8 cellular contexts compared by ENCODE assay signal in genomic region chr2:104872866-104873688, GRCh38. TPM values are rescaled to one million over a fixed set of nuclear protein-coding genes. Genes with fewer than 3 reads are reported as not detected.
DNase-seq lines count a peak whose midpoint lies in the region; ATAC-seq and TF ChIP-seq lines count a peak whose summit lies in the region.

No MANE protein-coding gene starts in this region.

- ATAC-seq in GM21528 (IDR thresholded peaks at IDR 0.05; ENCODE audit: low FRiP score, unreplicated experiment), result peak; percentile 91

- H3K36me3 Mint-ChIP-seq in endothelial cell (ENCODE audit: low read depth, unreplicated experiment), result no peaks in the 10 kb centered on the region
- no peaks in the 10 kb centered on the region for H3K36me3 Mint-ChIP-seq in mesothelial cell of epicardium

- H3K27ac ChIP-seq in SU-DHL-6 (ENCODE audit: low read depth, low read length), result no peak overlapping the region

- H3K27me3 Mint-ChIP-seq in endothelial cell (ENCODE audit: unreplicated experiment) (peaks cover 35% of the 10 kb centered on the region), mesothelial cell of epicardium (ENCODE audit: low read depth) (peaks cover 98% of the 10 kb centered on the region)

- peak overlapping the region; percentile 51 for H3K4me3 ChIP-seq in SU-DHL-6 (ENCODE audit: insufficient read depth, low read length, poor library complexity, severe bottlenecking)

- peak; percentile 52 to 56 for DNase-seq in NCI-H446 (lab: John Stamatoyannopoulos, UW)
- no peak for DNase-seq in NCI-H446 treated with DMSO at 0.1 percent for 48 hours (lab: John Stamatoyannopoulos, UW)
- peak; percentile 89 for DNase-seq in HuH-7.5 (ENCODE audit: low spot score)
- peak; percentile 73 for DNase-seq in endothelial cell (ENCODE audit: low spot score)
- peak in 1 of 2 experiments; percentile 69 for DNase-seq in mesothelial cell of epicardium (ENCODE audit: low spot score in 2 of 2, unreplicated experiment in 2 of 2)
- DNase-seq in stromal cell of bone marrow (ENCODE audit: low read depth), result peak; percentile 57

- no peak overlapping the region for H3K27ac Mint-ChIP-seq in endothelial cell (ENCODE audit: unreplicated experiment)
- no peak overlapping the region for H3K27ac Mint-ChIP-seq in mesothelial cell of epicardium

- no peaks in the 10 kb centered on the region for H4K20me1 ChIP-seq in SU-DHL-6 (ENCODE audit: low read depth, low read length)

- H3K36me3 ChIP-seq in SU-DHL-6 (ENCODE audit: low read length), result no peaks in the 10 kb centered on the region

- peak overlapping the region; percentile 48; the same call in 1 of the 2 replicates for H3K9ac ChIP-seq in SU-DHL-6 (ENCODE audit: low read length)

- H2AFZ ChIP-seq in SU-DHL-6 (ENCODE audit: low read depth, low read length, severe bottlenecking), result peak overlapping the region; percentile 74

- H3K4me2 ChIP-seq in SU-DHL-6 (ENCODE audit: low read depth, low read length, poor library complexity, severe bottlenecking), result peak overlapping the region; percentile 55

- peaks cover 7% of the 10 kb centered on the region for H3K4me1 Mint-ChIP-seq in endothelial cell (ENCODE audit: unreplicated experiment)
- H3K4me1 Mint-ChIP-seq in mesothelial cell of epicardium, result peaks cover 11% of the 10 kb centered on the region

- H3K79me2 ChIP-seq in SU-DHL-6 (ENCODE audit: insufficient read depth, low read length), result no peaks in the 10 kb centered on the region

- peak overlapping the region; percentile 86 for H3K4me3 Mint-ChIP-seq in endothelial cell (ENCODE audit: unreplicated experiment)
- peak overlapping the region; percentile 66 for H3K4me3 Mint-ChIP-seq in mesothelial cell of epicardium

- H3K9me2 ChIP-seq in SU-DHL-6 (replicated peaks; ENCODE audit: insufficient read depth, low read length), result no peaks in the 10 kb centered on the region

- H3K9me3 Mint-ChIP-seq in endothelial cell (ENCODE audit: unreplicated experiment) (no peaks in the 10 kb centered on the region), mesothelial cell of epicardium (no peaks in the 10 kb centered on the region)

- no peaks in the 10 kb centered on the region for H3K27me3 ChIP-seq in SU-DHL-6 (ENCODE audit: low read length)

- TF ChIP-seq CTCF in SU-DHL-6 (IDR thresholded peaks at IDR 0.05; ENCODE audit: insufficient read depth, low read length, poor library complexity, severe bottlenecking) (peak; percentile 55), endothelial cell (IDR thresholded peaks at IDR 0.05; ENCODE audit: unreplicated experiment) (peak; percentile 44), mesothelial cell of epicardium (IDR thresholded peaks at IDR 0.05; ENCODE audit: unreplicated experiment) (peak; percentile 13)

- H3K9me3 ChIP-seq in SU-DHL-6 (ENCODE audit: insufficient read depth, low read length), result no peaks in the 10 kb centered on the region

- no peaks in the 10 kb centered on the region for H3F3A ChIP-seq in SU-DHL-6 (ENCODE audit: insufficient read depth)

RNA-seq across cellular contexts. Expression of gene POU3F3, which starts 19.2 kb away (rescaled TPM):
- total RNA-seq in endothelial cell (ENCODE audit: unreplicated experiment), result not detected
- total RNA-seq in mesothelial cell of epicardium, result not detected in 3 replicates
